Comparison of ENCODE assay signal across 8 cellular contexts in genomic region chr15:77034620-77035467, GRCh38. TPM values are rescaled to one million over a fixed set of nuclear protein-coding genes. Genes with fewer than 3 reads are reported as not detected.
DNase-seq lines count a peak whose midpoint lies in the region; ATAC-seq and TF ChIP-seq lines count a peak whose summit lies in the region.

No MANE protein-coding gene starts in this region.

- ATAC-seq in GM18505 (IDR thresholded peaks at IDR 0.05; ENCODE audit: unreplicated experiment) (no peak), GM21423 (IDR thresholded peaks at IDR 0.05; ENCODE audit: unreplicated experiment) (no peak)

- intact Hi-C loops in esophagus muscularis mucosa (cut with DNase I): loop anchor here (5.0 kb wide), 1 partner anchor 63 kb away; no protein-coding TSS in a partner anchor

- no peak overlapping the region for H2AFZ ChIP-seq in osteoblast (ENCODE audit: low read length)

- H3K9me3 ChIP-seq in esophagus muscularis mucosa: no peaks in the 10 kb centered on the region
- H3K9me3 ChIP-seq in osteoblast (ENCODE audit: low read depth, low read length): no peaks in the 10 kb centered on the region

- TF ChIP-seq POLR2A in esophagus muscularis mucosa (IDR thresholded peaks at IDR 0.05; ENCODE audit: low read depth): no peak
- TF ChIP-seq POLR2A in GM18505 (IDR thresholded peaks at IDR 0.05; ENCODE audit: borderline replicate concordance, extremely low read depth, insufficient read depth, insufficient read length): no peak

- H3K4me1 ChIP-seq in esophagus muscularis mucosa: peaks cover 0 to 13% (median 0%) of the 10 kb centered on the region in 4 donors
- no peaks in the 10 kb centered on the region for H3K4me1 ChIP-seq in osteoblast (ENCODE audit: insufficient read depth, low read length)

- 63% methylated on average over 8 of the region's 14 CpGs for WGBS in esophagus muscularis mucosa

- H4K20me1 ChIP-seq in osteoblast (ENCODE audit: insufficient read depth, low read length): no peaks in the 10 kb centered on the region

- H3K4me3 ChIP-seq in H7 (ENCODE audit: insufficient read depth, low read depth, low read length) (no peak overlapping the region), esophagus muscularis mucosa (no peak overlapping the region), osteoblast (ENCODE audit: insufficient read depth, low read length) (no peak overlapping the region)

- DNase-seq in H7 (peak; percentile 89), esophagus muscularis mucosa (ENCODE audit: extremely low spot score) (no peak), osteoblast (ENCODE audit: insufficient read length, low spot score, missing footprints) (peak; percentile 94), SW480 (ENCODE audit: low spot score) (no peak)
- DNase-seq in activated CD4-positive, alpha-beta T cell treated with anti-CD3 and anti-CD28 coated beads, Interleukin-2, amount 50 U/mL, for 1 hour: peak; percentile 46

- H3K27ac ChIP-seq in 22Rv1 (no peak overlapping the region), esophagus muscularis mucosa (replicated peaks in 1 of 4) (no peak overlapping the region), osteoblast (ENCODE audit: low read depth, low read length) (no peak overlapping the region)

- no peaks in the 10 kb centered on the region for H3K79me2 ChIP-seq in osteoblast (ENCODE audit: insufficient read depth, low read length)

- TF ChIP-seq EP300 in esophagus muscularis mucosa (IDR thresholded peaks at IDR 0.05): no peak

- TF ChIP-seq CTCF in 22Rv1 (IDR thresholded peaks at IDR 0.05) (peak; percentile 79), esophagus muscularis mucosa (IDR thresholded peaks at IDR 0.05) (peak; percentile 36 to 60 (median 47)), osteoblast (IDR thresholded peaks at IDR 0.05; ENCODE audit: extremely low read depth, low read depth, low read length) (peak; percentile 78)

- H3K4me2 ChIP-seq in osteoblast (ENCODE audit: insufficient read depth, low read length): no peak overlapping the region

- H3K36me3 ChIP-seq in H7 (replicated peaks; ENCODE audit: control insufficient read depth, insufficient read depth, low read length) (no peaks in the 10 kb centered on the region), esophagus muscularis mucosa (peaks cover 0 to 24% (median 10%) of the 10 kb centered on the region in 4 donors), osteoblast (ENCODE audit: insufficient read depth, low read length) (no peaks in the 10 kb centered on the region)

- no peaks in the 10 kb centered on the region for H3K27me3 ChIP-seq in H7 (ENCODE audit: control insufficient read depth, insufficient read depth, low read length)
- peaks cover 0 to 19% (median 0%) of the 10 kb centered on the region in 4 donors for H3K27me3 ChIP-seq in esophagus muscularis mucosa
- no peaks in the 10 kb centered on the region for H3K27me3 ChIP-seq in osteoblast (ENCODE audit: insufficient read depth, low read length)

RNA-seq across cellular contexts. Expression of gene TSPAN3, which starts 36.1 kb away (rescaled TPM):
- 153 and 157 TPM in 2 replicates for total RNA-seq in H7 (2014; rRNA removed; shearing (Covaris generic))
- total RNA-seq in esophagus muscularis mucosa: 100 to 1,000 TPM in 3 of 4 donors, 10 to 100 TPM in 1; 92.2 to 165 (median 131) TPM
- 203 and 235 TPM in 2 replicates for total RNA-seq in osteoblast

RNA-seq across cellular contexts. Expression of gene PSTPIP1, which starts 39.9 kb away (rescaled TPM):
- 0.21 and 1.3 TPM in 2 replicates for total RNA-seq in H7 (2014; rRNA removed; shearing (Covaris generic))
- total RNA-seq in esophagus muscularis mucosa: 10 to 100 TPM in 1 of 4 donors, 1 to 10 TPM in 3; 7.7 to 11.8 (median 8.1) TPM
- not detected in 2 replicates for total RNA-seq in osteoblast

Comparison
In these comparisons a context has a peak if more than half of its experiments do, and no peak if none do; other contexts are left out.
1. DNase-seq: peak in H7 (single experiment), activated CD4-positive, alpha-beta T cell treated with anti-CD3 and anti-CD28 coated beads, Interleukin-2, amount 50 U/mL, for 1 hour (single experiment) and osteoblast (single experiment); none in esophagus muscularis mucosa (single experiment) and SW480 (single experiment).
2. Peak in every context shown above with its lines, with median percentiles within 50 percentile points of each other: CTCF ChIP-seq.